In the genomic region with DNA sequence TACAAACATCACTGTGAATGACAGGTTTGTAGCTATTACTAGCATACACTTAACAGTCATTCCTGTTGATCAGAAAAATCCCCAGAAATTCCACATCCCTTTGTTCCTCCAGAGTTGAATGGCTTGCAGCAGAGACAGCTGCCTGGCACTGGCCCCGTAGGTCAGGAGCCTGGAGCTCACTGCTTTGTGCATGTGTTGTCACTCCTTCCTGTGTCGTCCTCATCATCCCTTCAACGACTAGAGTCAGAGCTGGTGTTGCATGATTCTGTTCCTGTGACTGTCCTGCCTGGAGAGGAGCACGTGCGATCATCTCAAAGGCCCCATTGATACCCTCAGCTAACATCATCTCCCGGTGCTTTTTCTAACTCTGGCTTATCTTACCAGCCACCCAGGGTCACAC, we compare ENCODE assay signal across 1 cellular context.
TF ChIP-seq lines count a peak whose summit lies in the region.

No MANE protein-coding gene starts in this region.

TF ChIP-seq in H1, 55 proteins besides CTCF, POLR2A, EP300 and RAD21:
- TF ChIP-seq, protein P1, sequence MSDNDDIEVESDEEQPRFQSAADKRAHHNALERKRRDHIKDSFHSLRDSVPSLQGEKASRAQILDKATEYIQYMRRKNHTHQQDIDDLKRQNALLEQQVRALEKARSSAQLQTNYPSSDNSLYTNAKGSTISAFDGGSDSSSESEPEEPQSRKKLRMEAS (IDR thresholded peaks at IDR 0.05), result peak; percentile 18; the same call in 1 of the 2 replicates
- TF ChIP-seq CTBP2 (IDR thresholded peaks at IDR 0.05; ENCODE audit: borderline replicate concordance, insufficient read depth, insufficient read length, low read length) (no peak), RXRA (IDR thresholded peaks at IDR 0.05; ENCODE audit: insufficient read depth, low read depth, low read length) (no peak)
TF ChIP-seq in H1: peak in this region for 1.
